In genomic region chr1:12107718-12108117, GRCh38 we compare ENCODE assay signal across 2 cellular contexts.
TF ChIP-seq lines count a peak whose summit lies in the region.

No MANE protein-coding gene starts in this region.

TF ChIP-seq in HepG2, 621 proteins besides CTCF, POLR2A, EP300 and RAD21:
- TF ChIP-seq ZNF761 (CRISPR knock-in tag; conservative IDR thresholded peaks at IDR 0.05) = no peak
- TF ChIP-seq ZNF629 (CRISPR knock-in tag; conservative IDR thresholded peaks at IDR 0.05) = 0 out of 2 replicates have a peak, but pooled peaks have one; percentile 23
- no peak for TF ChIP-seq ARNTL (CRISPR knock-in tag; IDR thresholded peaks at IDR 0.05)
TF ChIP-seq in HepG2: peak in this region for 1.

TF ChIP-seq in GM12878, 131 proteins besides CTCF, POLR2A, EP300 and RAD21:
- no peak for TF ChIP-seq NR2F1 (conservative IDR thresholded peaks at IDR 0.05)
- TF ChIP-seq TCF7 (IDR thresholded peaks at IDR 0.05; ENCODE audit: borderline replicate concordance) = no peak
- no peak for TF ChIP-seq NFXL1 (IDR thresholded peaks at IDR 0.05; ENCODE audit: borderline replicate concordance)
- TF ChIP-seq SIX5 (IDR thresholded peaks at IDR 0.05; ENCODE audit: low read depth, low read length, severe bottlenecking) = no peak
- TF ChIP-seq, protein P1, sequence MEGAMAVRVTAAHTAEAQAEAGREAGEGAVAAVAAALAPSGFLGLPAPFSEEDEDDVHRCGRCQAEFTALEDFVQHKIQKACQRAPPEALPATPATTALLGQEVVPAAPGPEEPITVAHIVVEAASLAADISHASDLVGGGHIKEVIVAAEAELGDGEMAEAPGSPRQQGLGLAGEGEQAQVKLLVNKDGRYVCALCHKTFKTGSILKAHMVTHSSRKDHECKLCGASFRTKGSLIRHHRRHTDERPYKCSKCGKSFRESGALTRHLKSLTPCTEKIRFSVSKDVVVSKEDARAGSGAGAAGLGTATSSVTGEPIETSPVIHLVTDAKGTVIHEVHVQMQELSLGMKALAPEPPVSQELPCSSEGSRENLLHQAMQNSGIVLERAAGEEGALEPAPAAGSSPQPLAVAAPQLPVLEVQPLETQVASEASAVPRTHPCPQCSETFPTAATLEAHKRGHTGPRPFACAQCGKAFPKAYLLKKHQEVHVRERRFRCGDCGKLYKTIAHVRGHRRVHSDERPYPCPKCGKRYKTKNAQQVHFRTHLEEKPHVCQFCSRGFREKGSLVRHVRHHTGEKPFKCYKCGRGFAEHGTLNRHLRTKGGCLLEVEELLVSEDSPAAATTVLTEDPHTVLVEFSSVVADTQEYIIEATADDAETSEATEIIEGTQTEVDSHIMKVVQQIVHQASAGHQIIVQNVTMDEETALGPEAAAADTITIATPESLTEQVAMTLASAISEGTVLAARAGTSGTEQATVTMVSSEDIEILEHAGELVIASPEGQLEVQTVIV (IDR thresholded peaks at IDR 0.05; ENCODE audit: borderline replicate concordance, partially characterized antibody) = no peak
- TF ChIP-seq SMAD1 (IDR thresholded peaks at IDR 0.05; ENCODE audit: low read depth, partially characterized antibody) = no peak
- TF ChIP-seq MEF2A (IDR thresholded peaks at IDR 0.05; ENCODE audit: insufficient read depth, low read depth, low read length) = no peak
- TF ChIP-seq, protein P2, sequence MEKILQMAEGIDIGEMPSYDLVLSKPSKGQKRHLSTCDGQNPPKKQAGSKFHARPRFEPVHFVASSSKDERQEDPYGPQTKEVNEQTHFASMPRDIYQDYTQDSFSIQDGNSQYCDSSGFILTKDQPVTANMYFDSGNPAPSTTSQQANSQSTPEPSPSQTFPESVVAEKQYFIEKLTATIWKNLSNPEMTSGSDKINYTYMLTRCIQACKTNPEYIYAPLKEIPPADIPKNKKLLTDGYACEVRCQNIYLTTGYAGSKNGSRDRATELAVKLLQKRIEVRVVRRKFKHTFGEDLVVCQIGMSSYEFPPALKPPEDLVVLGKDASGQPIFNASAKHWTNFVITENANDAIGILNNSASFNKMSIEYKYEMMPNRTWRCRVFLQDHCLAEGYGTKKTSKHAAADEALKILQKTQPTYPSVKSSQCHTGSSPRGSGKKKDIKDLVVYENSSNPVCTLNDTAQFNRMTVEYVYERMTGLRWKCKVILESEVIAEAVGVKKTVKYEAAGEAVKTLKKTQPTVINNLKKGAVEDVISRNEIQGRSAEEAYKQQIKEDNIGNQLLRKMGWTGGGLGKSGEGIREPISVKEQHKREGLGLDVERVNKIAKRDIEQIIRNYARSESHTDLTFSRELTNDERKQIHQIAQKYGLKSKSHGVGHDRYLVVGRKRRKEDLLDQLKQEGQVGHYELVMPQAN (conservative IDR thresholded peaks at IDR 0.05) = no peak
- no peak for TF ChIP-seq MAX (IDR thresholded peaks at IDR 0.05; ENCODE audit: low read depth, low read length)
- TF ChIP-seq, protein P3, sequence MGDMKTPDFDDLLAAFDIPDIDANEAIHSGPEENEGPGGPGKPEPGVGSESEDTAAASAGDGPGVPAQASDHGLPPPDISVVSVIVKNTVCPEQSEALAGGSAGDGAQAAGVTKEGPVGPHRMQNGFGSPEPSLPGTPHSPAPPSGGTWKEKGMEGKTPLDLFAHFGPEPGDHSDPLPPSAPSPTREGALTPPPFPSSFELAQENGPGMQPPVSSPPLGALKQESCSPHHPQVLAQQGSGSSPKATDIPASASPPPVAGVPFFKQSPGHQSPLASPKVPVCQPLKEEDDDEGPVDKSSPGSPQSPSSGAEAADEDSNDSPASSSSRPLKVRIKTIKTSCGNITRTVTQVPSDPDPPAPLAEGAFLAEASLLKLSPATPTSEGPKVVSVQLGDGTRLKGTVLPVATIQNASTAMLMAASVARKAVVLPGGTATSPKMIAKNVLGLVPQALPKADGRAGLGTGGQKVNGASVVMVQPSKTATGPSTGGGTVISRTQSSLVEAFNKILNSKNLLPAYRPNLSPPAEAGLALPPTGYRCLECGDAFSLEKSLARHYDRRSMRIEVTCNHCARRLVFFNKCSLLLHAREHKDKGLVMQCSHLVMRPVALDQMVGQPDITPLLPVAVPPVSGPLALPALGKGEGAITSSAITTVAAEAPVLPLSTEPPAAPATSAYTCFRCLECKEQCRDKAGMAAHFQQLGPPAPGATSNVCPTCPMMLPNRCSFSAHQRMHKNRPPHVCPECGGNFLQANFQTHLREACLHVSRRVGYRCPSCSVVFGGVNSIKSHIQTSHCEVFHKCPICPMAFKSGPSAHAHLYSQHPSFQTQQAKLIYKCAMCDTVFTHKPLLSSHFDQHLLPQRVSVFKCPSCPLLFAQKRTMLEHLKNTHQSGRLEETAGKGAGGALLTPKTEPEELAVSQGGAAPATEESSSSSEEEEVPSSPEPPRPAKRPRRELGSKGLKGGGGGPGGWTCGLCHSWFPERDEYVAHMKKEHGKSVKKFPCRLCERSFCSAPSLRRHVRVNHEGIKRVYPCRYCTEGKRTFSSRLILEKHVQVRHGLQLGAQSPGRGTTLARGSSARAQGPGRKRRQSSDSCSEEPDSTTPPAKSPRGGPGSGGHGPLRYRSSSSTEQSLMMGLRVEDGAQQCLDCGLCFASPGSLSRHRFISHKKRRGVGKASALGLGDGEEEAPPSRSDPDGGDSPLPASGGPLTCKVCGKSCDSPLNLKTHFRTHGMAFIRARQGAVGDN (IDR thresholded peaks at IDR 0.05) = no peak
- no peak for TF ChIP-seq BHLHE40 (IDR thresholded peaks at IDR 0.05; ENCODE audit: borderline replicate concordance in 1 of 2, low read depth in 2 of 2, low read length in 1 of 2)
- no peak for TF ChIP-seq ZBED1 (IDR thresholded peaks at IDR 0.05; ENCODE audit: borderline replicate concordance)
- no peak for TF ChIP-seq MLLT1 (IDR thresholded peaks at IDR 0.05)
- TF ChIP-seq BMI1 (IDR thresholded peaks at IDR 0.05; ENCODE audit: borderline replicate concordance) = no peak
- TF ChIP-seq, protein P4, sequence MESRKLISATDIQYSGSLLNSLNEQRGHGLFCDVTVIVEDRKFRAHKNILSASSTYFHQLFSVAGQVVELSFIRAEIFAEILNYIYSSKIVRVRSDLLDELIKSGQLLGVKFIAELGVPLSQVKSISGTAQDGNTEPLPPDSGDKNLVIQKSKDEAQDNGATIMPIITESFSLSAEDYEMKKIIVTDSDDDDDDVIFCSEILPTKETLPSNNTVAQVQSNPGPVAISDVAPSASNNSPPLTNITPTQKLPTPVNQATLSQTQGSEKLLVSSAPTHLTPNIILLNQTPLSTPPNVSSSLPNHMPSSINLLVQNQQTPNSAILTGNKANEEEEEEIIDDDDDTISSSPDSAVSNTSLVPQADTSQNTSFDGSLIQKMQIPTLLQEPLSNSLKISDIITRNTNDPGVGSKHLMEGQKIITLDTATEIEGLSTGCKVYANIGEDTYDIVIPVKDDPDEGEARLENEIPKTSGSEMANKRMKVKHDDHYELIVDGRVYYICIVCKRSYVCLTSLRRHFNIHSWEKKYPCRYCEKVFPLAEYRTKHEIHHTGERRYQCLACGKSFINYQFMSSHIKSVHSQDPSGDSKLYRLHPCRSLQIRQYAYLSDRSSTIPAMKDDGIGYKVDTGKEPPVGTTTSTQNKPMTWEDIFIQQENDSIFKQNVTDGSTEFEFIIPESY (IDR thresholded peaks at IDR 0.05) = no peak
